In genomic region chr2:11784747-11785610, GRCh38 we compare ENCODE assay signal across 8 cellular contexts. TPM values are rescaled to one million over a fixed set of nuclear protein-coding genes. Genes with fewer than 3 reads are reported as not detected.
DNase-seq lines count a peak whose midpoint lies in the region; ATAC-seq and TF ChIP-seq lines count a peak whose summit lies in the region.

No MANE protein-coding gene starts in this region.

- peaks cover 10% of the 10 kb centered on the region for H3K4me1 Mint-ChIP-seq in T-helper 17 cell

- H3K9me3 ChIP-seq in T-helper 17 cell (ENCODE audit: control insufficient read depth, low read length, poor library complexity, severe bottlenecking), result no peaks in the 10 kb centered on the region

- no peaks in the 10 kb centered on the region for H3K27me3 Mint-ChIP-seq in T-helper 17 cell

- peak; percentile 11 to 28 for DNase-seq in stimulated activated CD4-positive, alpha-beta T cell treated with anti-CD3 and anti-CD28 coated beads, Interleukin-12 subunit alpha, Interleukin-12 subunit beta, amount 100 ng/mL, for 24 hours (ENCODE audit: low read depth in 2 of 2)
- DNase-seq in stimulated activated CD4-positive, alpha-beta T cell treated with anti-CD3 and anti-CD28 coated beads, Interleukin-1b, Interleukin-23, amount 100 ng/mL, for 48 hours, result no peak
- DNase-seq in T-helper 17 cell (peak; percentile 36 to 54 (median 50)), astrocyte of the cerebellum (ENCODE audit: low read depth) (peak; percentile 13), hippocampal formation (lab: John Stamatoyannopoulos, UW) (peak; percentile 10 to 38), retinal pigment epithelial cell (ENCODE audit: low read depth) (no peak), GDM1 (lab: John Stamatoyannopoulos, UW) (no peak)

- peaks cover 8% of the 10 kb centered on the region for H3K36me3 Mint-ChIP-seq in T-helper 17 cell (ENCODE audit: low read depth)

- ATAC-seq in T-helper 17 cell (peak; percentile 72), GM18519 (IDR thresholded peaks at IDR 0.05; ENCODE audit: low FRiP score, unreplicated experiment) (no peak)

- in situ Hi-C loops in astrocyte of the cerebellum (cut with HindIII; ENCODE audit: low sequenced_read_pairs), result loop anchor here (25.0 kb wide), 1 partner anchor 98 kb away; no protein-coding TSS in a partner anchor

- peak overlapping the region; percentile 87 for H3K27ac Mint-ChIP-seq in T-helper 17 cell

- H3K4me3 Mint-ChIP-seq in T-helper 17 cell, result no peak overlapping the region

- peak; percentile 75 for TF ChIP-seq CTCF in astrocyte of the cerebellum (IDR thresholded peaks at IDR 0.05; ENCODE audit: low read depth, low read length, missing control alignments)
- TF ChIP-seq CTCF in retinal pigment epithelial cell (conservative IDR thresholded peaks at IDR 0.05; ENCODE audit: low read depth, low read length), result peak; percentile 78

- H3K4me3 ChIP-seq in astrocyte of the cerebellum (ENCODE audit: low read depth, low read length) (peak overlapping the region; percentile 15), retinal pigment epithelial cell (ENCODE audit: low read length) (no peak overlapping the region)

RNA-seq across cellular contexts. Expression of gene LPIN1, which starts 38.5 kb away (rescaled TPM):
- total RNA-seq in T-helper 17 cell, result 10 to 100 TPM; 86.7 to 99.8 TPM

Comparison
In these comparisons a context has a peak if more than half of its experiments do, and no peak if none do; other contexts are left out.
1. DNase-seq: peak in stimulated activated CD4-positive, alpha-beta T cell treated with anti-CD3 and anti-CD28 coated beads, Interleukin-12 subunit alpha, Interleukin-12 subunit beta, amount 100 ng/mL, for 24 hours (2 of 2), T-helper 17 cell (3 of 3), astrocyte of the cerebellum (single experiment) and hippocampal formation (2 of 2); none in stimulated activated CD4-positive, alpha-beta T cell treated with anti-CD3 and anti-CD28 coated beads, Interleukin-1b, Interleukin-23, amount 100 ng/mL, for 48 hours (single experiment), retinal pigment epithelial cell (single experiment) and GDM1 (single experiment).